ENCODE assay signal across 8 cellular contexts in the genomic region with DNA sequence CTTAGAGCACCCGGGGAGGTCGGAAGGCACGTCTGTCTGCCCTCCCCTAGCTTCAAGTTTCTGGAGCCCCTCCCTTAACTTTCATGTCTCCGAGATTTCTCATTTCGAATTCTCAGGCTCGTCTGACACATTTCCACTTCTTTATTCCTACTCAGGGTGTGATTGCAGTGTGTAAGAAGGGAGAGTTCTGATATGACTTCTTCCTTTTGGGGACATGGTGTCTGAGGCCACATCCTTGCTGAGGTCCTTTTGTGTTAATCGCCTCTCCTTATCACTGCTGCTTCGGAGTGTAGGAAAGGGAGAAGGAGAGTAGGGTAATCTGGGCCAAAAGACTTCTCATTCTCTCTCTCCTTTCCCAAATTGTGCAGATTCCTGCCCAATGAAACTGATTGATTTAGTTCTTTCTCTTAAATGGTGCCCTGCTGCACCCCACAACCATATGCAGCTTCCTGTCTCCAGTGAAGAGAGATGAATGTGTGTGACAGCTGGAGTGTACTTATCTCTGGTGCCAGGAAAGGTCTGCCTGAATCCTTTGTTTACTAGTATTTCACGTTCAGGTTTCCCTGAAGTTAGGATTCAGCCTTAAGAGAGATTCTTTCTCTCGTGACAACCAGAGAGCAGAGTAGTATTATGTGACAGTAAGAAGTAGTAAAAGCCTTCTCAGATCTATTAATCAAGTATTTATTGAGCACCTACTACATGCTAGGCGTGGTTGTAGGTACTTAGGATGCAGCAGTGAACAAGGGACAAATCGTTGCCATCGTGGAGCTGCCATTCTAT. TPM values are rescaled to one million over a fixed set of nuclear protein-coding genes. Genes with fewer than 3 reads are reported as not detected.
DNase-seq lines count a peak whose midpoint lies in the region; ATAC-seq and TF ChIP-seq lines count a peak whose summit lies in the region.

No MANE protein-coding gene starts in this region.

- ATAC-seq in Right ventricle myocardium superior (ENCODE audit: poor library complexity) (no peak), HG03108 (IDR thresholded peaks at IDR 0.05; ENCODE audit: unreplicated experiment) (no peak)

- peak overlapping the region; percentile 81 for H2AFZ ChIP-seq in mammary epithelial cell (ENCODE audit: low read depth, low read length)

- in situ Hi-C loops in mammary epithelial cell (cut with MboI; ENCODE audit: low sequenced_read_pairs in 2 of 2), result no loop called here

- 7% methylated on average over 13 of the region's 13 CpGs for WGBS in mammary epithelial cell (ENCODE audit: low coverage, missing lambda C conversion rate)
- 12 to 18% (median 14%) methylated on average over 13 of the region's 13 CpGs for WGBS in adrenal gland, 4 donors

- H3K27ac ChIP-seq in left ventricle myocardium inferior (replicated peaks), result peak overlapping the region; percentile 94
- H3K27ac ChIP-seq in mammary epithelial cell (ENCODE audit: insufficient read depth, low read depth, low read length), result peak overlapping the region; percentile 88
- H3K27ac ChIP-seq in muscle layer of colon (ENCODE audit: low read depth, low read length), result peak overlapping the region; percentile 52
- H3K27ac ChIP-seq in adrenal gland, result peak overlapping the region in 2 of 5 donors; percentile 84 to 94

- TSS peak; percentile 80 for BruUV-seq in mammary epithelial cell (replicated peaks; lab: Mats Ljungman, UMichigan)

- H3K4me2 ChIP-seq in mammary epithelial cell (ENCODE audit: insufficient read depth, low read depth, low read length), result peak overlapping the region; percentile 83

- no peaks in the 10 kb centered on the region for H3K9me3 ChIP-seq in left ventricle myocardium inferior (replicated peaks)
- H3K9me3 ChIP-seq in mammary epithelial cell (replicated peaks; ENCODE audit: insufficient read depth, low read length), result no peaks in the 10 kb centered on the region
- H3K9me3 ChIP-seq in muscle layer of colon (ENCODE audit: low read length), result no peaks in the 10 kb centered on the region
- H3K9me3 ChIP-seq in adrenal gland (replicated peaks in 1 of 3), result no peaks in the 10 kb centered on the region

- H3K4me1 ChIP-seq in left ventricle myocardium inferior, result peaks cover 14% of the 10 kb centered on the region
- peaks cover 37% of the 10 kb centered on the region for H3K4me1 ChIP-seq in mammary epithelial cell (ENCODE audit: insufficient read depth, low read length)
- H3K4me1 ChIP-seq in muscle layer of colon (ENCODE audit: insufficient read depth, low read length), result peaks cover 5% of the 10 kb centered on the region
- H3K4me1 ChIP-seq in adrenal gland (replicated peaks in 1 of 2), result peaks cover 7 to 8% of the 10 kb centered on the region in 2 donors

- dilution Hi-C loops in mammary epithelial cell (cut with HindIII; ENCODE audit: low sequenced_read_pairs), result no loop called here

- no peak for TF ChIP-seq CTCF in left ventricle myocardium inferior (IDR thresholded peaks at IDR 0.05; ENCODE audit: borderline replicate concordance)
- no peak for TF ChIP-seq CTCF in mammary epithelial cell (conservative IDR thresholded peaks at IDR 0.05 in 1 of 2, IDR thresholded peaks at IDR 0.05 in 1 of 2; ENCODE audit: extremely low read depth in 1 of 2, insufficient read depth in 1 of 2, low read depth in 1 of 2, low read length in 2 of 2)
- no peak for TF ChIP-seq CTCF in adrenal gland (IDR thresholded peaks at IDR 0.05)

- H3K27me3 ChIP-seq in left ventricle myocardium inferior (ENCODE audit: low read depth), result no peaks in the 10 kb centered on the region
- H3K27me3 ChIP-seq in mammary epithelial cell (ENCODE audit: insufficient read depth, low read length), result no peaks in the 10 kb centered on the region
- H3K27me3 ChIP-seq in muscle layer of colon (ENCODE audit: control insufficient read depth in 1 of 2, insufficient read depth in 2 of 2, low read length in 2 of 2), result no peaks in the 10 kb centered on the region
- H3K27me3 ChIP-seq in adrenal gland, result no peaks in the 10 kb centered on the region

- peaks cover 55% of the 10 kb centered on the region for H3K79me2 ChIP-seq in mammary epithelial cell (ENCODE audit: insufficient read depth, low read length)

- TF ChIP-seq POLR2A in adrenal gland (IDR thresholded peaks at IDR 0.05), result no peak

- peak overlapping the region; percentile 97 for H3K9ac ChIP-seq in mammary epithelial cell (ENCODE audit: insufficient read depth, low read length)
- H3K9ac ChIP-seq in muscle layer of colon (ENCODE audit: low read length), result peak overlapping the region; percentile 39

- intact Hi-C loops in left ventricle myocardium inferior (cut with micrococcal nuclease) (no loop called here), Right ventricle myocardium superior (cut with DNase I) (no loop called here), mammary epithelial cell (cut with micrococcal nuclease) (no loop called here), adrenal gland (cut with DNase I) (no loop called here)

- CTCF ChIA-PET in mammary epithelial cell (lab: Charles Lee; ENCODE audit: low non-redundant PET), result no interaction called here

- peak overlapping the region; percentile 68 for H3K4me3 ChIP-seq in left ventricle myocardium inferior
- peak overlapping the region; percentile 67 to 93 (median 91) for H3K4me3 ChIP-seq in mammary epithelial cell (replicated peaks in 1 of 3; ENCODE audit: insufficient read depth in 1 of 3, low read depth in 2 of 3, low read length in 3 of 3)
- peak overlapping the region; percentile 51 to 71 for H3K4me3 ChIP-seq in muscle layer of colon (ENCODE audit: low read depth in 1 of 2, low read length in 2 of 2)
- peak overlapping the region in 2 of 4 donors; percentile 24 to 48 for H3K4me3 ChIP-seq in adrenal gland

- H3K36me3 ChIP-seq in left ventricle myocardium inferior (no peaks in the 10 kb centered on the region), mammary epithelial cell (ENCODE audit: insufficient read depth, low read length) (no peaks in the 10 kb centered on the region), muscle layer of colon (ENCODE audit: insufficient read depth, low read length) (no peaks in the 10 kb centered on the region), adrenal gland (replicated peaks in 1 of 2) (no peaks in the 10 kb centered on the region)

- DNase-seq in left ventricle myocardium inferior, result no peak
- DNase-seq in Right ventricle myocardium superior, result no peak
- DNase-seq in MV-4-11 (lab: John Stamatoyannopoulos, UW), result peak; percentile 40
- DNase-seq in mammary epithelial cell, result no peak
- DNase-seq in adrenal gland, result no peak
- no peak for DNase-seq in NCI-H1436 treated with DMSO at 0.1 percent for 48 hours (lab: John Stamatoyannopoulos, UW)

- H4K20me1 ChIP-seq in mammary epithelial cell (ENCODE audit: insufficient read depth, low read length), result no peaks in the 10 kb centered on the region

RNA-seq across cellular contexts. Expression of gene KIFC1, which starts 0.7 kb away (rescaled TPM):
- total RNA-seq in left ventricle myocardium inferior, result 0.49 TPM
- total RNA-seq in Right ventricle myocardium superior, result 0.97 TPM
- total RNA-seq in mammary epithelial cell, result 10 to 100 TPM in 1 of 2 donors, 1 to 10 TPM in 1; 2.8 to 36.7 TPM
- polyA plus RNA-seq in mammary epithelial cell, result 47.5 TPM
- polyA minus RNA-seq in mammary epithelial cell, result 45.2 TPM
- 1 to 10 TPM in 6 of 8 donors, under 1 TPM in 1, not detected in 1; 0.60 to 3.3 (median 1.6) TPM for total RNA-seq in adrenal gland
- 1 to 10 TPM in 1 of 3 donors, under 1 TPM in 2; 0.74 to 1.4 (median 0.88) TPM for polyA plus RNA-seq in adrenal gland

RNA-seq across cellular contexts. Expression of gene PHF1, which starts 18.5 kb away (rescaled TPM):
- total RNA-seq in left ventricle myocardium inferior (52.2 TPM), Right ventricle myocardium superior (50.6 TPM), mammary epithelial cell (10 to 100 TPM; 15.7 to 31.7 TPM), adrenal gland (100 to 1,000 TPM in 1 of 8 donors, 10 to 100 TPM in 7; 50.5 to 102 (median 66.6) TPM)
- polyA plus RNA-seq in mammary epithelial cell (19.0 TPM), adrenal gland (100 to 1,000 TPM in 2 of 3 donors, 10 to 100 TPM in 1; 36.6 to 410 (median 298) TPM)
- 56.0 TPM for polyA minus RNA-seq in mammary epithelial cell

RNA-seq across cellular contexts. Expression of gene CUTA, which starts 25.5 kb away (rescaled TPM):
- 107 TPM for total RNA-seq in left ventricle myocardium inferior
- 102 TPM for total RNA-seq in Right ventricle myocardium superior
- 100 to 1,000 TPM in 1 of 2 donors, 10 to 100 TPM in 1; 81.4 to 181 TPM for total RNA-seq in mammary epithelial cell
- 232 TPM for polyA plus RNA-seq in mammary epithelial cell
- 160 TPM for polyA minus RNA-seq in mammary epithelial cell
- 100 to 1,000 TPM; 267 to 437 (median 306) TPM for total RNA-seq in adrenal gland
- polyA plus RNA-seq in adrenal gland, result 100 to 1,000 TPM; 212 to 370 (median 213) TPM

RNA-seq across cellular contexts. Expression of gene SYNGAP1, which starts 27.5 kb away (rescaled TPM):
- 6.5 TPM for total RNA-seq in left ventricle myocardium inferior
- total RNA-seq in Right ventricle myocardium superior, result 4.8 TPM
- total RNA-seq in mammary epithelial cell, result 10 to 100 TPM in 1 of 2 donors, 1 to 10 TPM in 1; 4.2 to 17.7 TPM
- polyA plus RNA-seq in mammary epithelial cell, result 3.2 TPM
- 1.8 TPM for polyA minus RNA-seq in mammary epithelial cell
- 10 to 100 TPM in 4 of 8 donors, 1 to 10 TPM in 4; 3.6 to 23.9 (median 10.3) TPM for total RNA-seq in adrenal gland
- 10 to 100 TPM in 1 of 3 donors, 1 to 10 TPM in 2; 5.0 to 73.5 (median 8.3) TPM for polyA plus RNA-seq in adrenal gland
